In genomic region chr2:45915523-45915922, GRCh38 we compare ENCODE assay signal across 26 cellular contexts.
"Had no signal": no experiment of that assay in that cellular context is flagged by ENCODE, and none has a peak within 500 bp of the region (broad histone marks: within the 10 kb centered on the region; RNA-seq: fewer than 3 reads in every experiment).

No MANE protein-coding gene starts in this region.

- ATAC-seq: activated naive CD4-positive, alpha-beta T cell treated with anti-CD3 and anti-CD28 coated beads, Interleukin-2, amount 50 U/mL, for 72 hours; activated naive CD8-positive, alpha-beta T cell treated with anti-CD3 and anti-CD28 coated beads, Interleukin-2, amount 50 U/mL, for 24 hours; activated T-cell treated with anti-CD3 and anti-CD28 coated beads, Interleukin-2, amount 50 U/mL, for 4 hours; body of pancreas; PC-3 had no signal

- H3K36me3 ChIP-seq: ascending aorta had no signal

- H3K27ac ChIP-seq: ascending aorta, body of pancreas had no signal

- DNase-seq: activated CD4-positive, alpha-beta memory T cell treated with anti-CD3 and anti-CD28 coated beads for 36 hours; activated CD4-positive, alpha-beta T cell treated with anti-CD3 and anti-CD28 coated beads for 48 hours; activated CD4-positive, CD25-positive, alpha-beta regulatory T cell treated with anti-CD3 and anti-CD28 coated beads, Interleukin-2, amount 50 U/mL, for 72 hours; activated CD8-positive, alpha-beta memory T cell treated with anti-CD3 and anti-CD28 coated beads for 24 hours; activated effector memory CD4-positive, alpha-beta T cell treated with anti-CD3 and anti-CD28 coated beads, Interleukin-2, amount 50 U/mL, for 16 hours; activated naive CD4-positive, alpha-beta T cell treated with Interleukin-2 at 50 U/mL for 16 hours; activated naive CD8-positive, alpha-beta T cell treated with anti-CD3 and anti-CD28 coated beads, Interleukin-2, amount 50 U/mL, for 24 hours; activated T-cell treated with anti-CD3 and anti-CD28 coated beads, Interleukin-2, amount 50 U/mL, for 4 hours; amniotic stem cell; body of pancreas; central memory CD4-positive, alpha-beta T cell; NCI-H1048; NCI-H146; NCI-H187 treated with DMSO at 0.1 percent for 48 hours; NCI-H2081 treated with DMSO at 0.1 percent for 48 hours; NCI-H2227 treated with DMSO at 0.1 percent for 48 hours; NCI-H446 treated with DMSO at 0.1 percent for 48 hours; NCI-H524 treated with DMSO at 0.1 percent for 48 hours; NCI-H774; PC-3; SHP77 had no signal

- H3K27ac Mint-ChIP-seq: activated CD4-positive, alpha-beta memory T cell treated with anti-CD3 and anti-CD28 coated beads for 36 hours; activated naive CD4-positive, alpha-beta T cell treated with anti-CD3 and anti-CD28 coated beads, Interleukin-2, amount 50 U/mL, for 72 hours; activated naive CD8-positive, alpha-beta T cell treated with anti-CD3 and anti-CD28 coated beads, Interleukin-2, amount 50 U/mL, for 24 hours; T-helper 1 cell treated with Interleukin-12 subunit alpha and Interleukin-12 subunit beta and Interleukin-4 antibody, amounts not matched to agents 30 μg/mL and 1 μg/mL, for 36 hours had no signal

- H3K36me3 Mint-ChIP-seq: activated CD4-positive, alpha-beta memory T cell treated with anti-CD3 and anti-CD28 coated beads for 36 hours; activated naive CD4-positive, alpha-beta T cell treated with anti-CD3 and anti-CD28 coated beads, Interleukin-2, amount 50 U/mL, for 72 hours had no signal

- H3K9me3 ChIP-seq: ascending aorta, body of pancreas had no signal

- H3K27me3 Mint-ChIP-seq: activated CD4-positive, alpha-beta memory T cell treated with anti-CD3 and anti-CD28 coated beads for 36 hours; activated naive CD8-positive, alpha-beta T cell treated with anti-CD3 and anti-CD28 coated beads, Interleukin-2, amount 50 U/mL, for 24 hours had no signal

- H3K4me3 Mint-ChIP-seq: activated CD4-positive, alpha-beta memory T cell treated with anti-CD3 and anti-CD28 coated beads for 36 hours; activated naive CD8-positive, alpha-beta T cell treated with anti-CD3 and anti-CD28 coated beads, Interleukin-2, amount 50 U/mL, for 24 hours; activated T-cell treated with anti-CD3 and anti-CD28 coated beads, Interleukin-2, amount 50 U/mL, for 4 hours; T-helper 1 cell treated with Interleukin-12 subunit alpha and Interleukin-12 subunit beta and Interleukin-4 antibody, amounts not matched to agents 30 μg/mL and 1 μg/mL, for 36 hours had no signal

- H3K4me1 ChIP-seq: ascending aorta had no signal

- H3K27me3 ChIP-seq: ascending aorta, body of pancreas had no signal

- H3K9me3 Mint-ChIP-seq: activated CD4-positive, alpha-beta memory T cell treated with anti-CD3 and anti-CD28 coated beads for 36 hours; activated naive CD4-positive, alpha-beta T cell treated with anti-CD3 and anti-CD28 coated beads, Interleukin-2, amount 50 U/mL, for 72 hours; activated naive CD8-positive, alpha-beta T cell treated with anti-CD3 and anti-CD28 coated beads, Interleukin-2, amount 50 U/mL, for 24 hours; activated T-cell treated with anti-CD3 and anti-CD28 coated beads, Interleukin-2, amount 50 U/mL, for 4 hours; T-helper 1 cell treated with Interleukin-12 subunit alpha and Interleukin-12 subunit beta and Interleukin-4 antibody, amounts not matched to agents 30 μg/mL and 1 μg/mL, for 36 hours had no signal

- FAIRE-seq: bronchial epithelial cell, RCC 7860 had no signal

- H3K4me3 ChIP-seq: ascending aorta, body of pancreas had no signal
